Comparison of ENCODE assay signal across 9 cellular contexts in genomic region chr1:6235302-6235680, GRCh38. TPM values are rescaled to one million over a fixed set of nuclear protein-coding genes. Genes with fewer than 3 reads are reported as not detected.
DNase-seq lines count a peak whose midpoint lies in the region; ATAC-seq and TF ChIP-seq lines count a peak whose summit lies in the region.
"Had no signal": no experiment of that assay in that cellular context is flagged by ENCODE, and none has a peak within 500 bp of the region (broad histone marks: within the 10 kb centered on the region; RNA-seq: fewer than 3 reads in every experiment).

No MANE protein-coding gene starts in this region.

- peaks cover 10% of the 10 kb centered on the region for H3K36me3 Mint-ChIP-seq in CD4-positive, CD25-positive, alpha-beta regulatory T cell

- ATAC-seq in CD4-positive, CD25-positive, alpha-beta regulatory T cell (ENCODE audit: low read depth in 2 of 2) = peak in 1 of 2 donors; percentile 12
- ATAC-seq in GM21717 (IDR thresholded peaks at IDR 0.05; ENCODE audit: unreplicated experiment) = peak; percentile 15

- H4K12ac ChIP-seq in trophoblast cell (ENCODE audit: low read depth, low read length) = peak overlapping the region; percentile 65

- peak in 1 of 3 donors; percentile 35 for DNase-seq in CD4-positive, CD25-positive, alpha-beta regulatory T cell
- DNase-seq in RWPE1 (ENCODE audit: low spot score) (no peak), trophoblast cell (peak; percentile 35 to 46), NCI-H2171 treated with DMSO at 0.1 percent for 48 hours (lab: John Stamatoyannopoulos, UW) (no peak), cerebellar nuclear complex (lab: John Stamatoyannopoulos, UW) (no peak), OCI-M2 (lab: John Stamatoyannopoulos, UW; ENCODE audit: unreplicated experiment) (no peak)

- peaks cover 26% of the 10 kb centered on the region for H3K36me3 ChIP-seq in CD4-positive, CD25-positive, alpha-beta regulatory T cell (ENCODE audit: control insufficient read depth, insufficient read depth, low read length)
- H3K36me3 ChIP-seq in esophagus (ENCODE audit: control insufficient read depth in 2 of 2, insufficient read depth in 2 of 2, low read length in 1 of 2) = peaks cover 6 to 8% of the 10 kb centered on the region in 2 donors
- peaks cover 12 to 23% of the 10 kb centered on the region in 2 experiments for H3K36me3 ChIP-seq in trophoblast cell (ENCODE audit: control insufficient read depth in 1 of 2, insufficient read depth in 2 of 2, low read length in 2 of 2)

- peak overlapping the region; percentile 69 for H3K14ac ChIP-seq in trophoblast cell (ENCODE audit: low read length)

- H3K4me3 ChIP-seq in CD4-positive, CD25-positive, alpha-beta regulatory T cell (ENCODE audit: low read depth, low read length) = peak overlapping the region; percentile 68
- H3K4me3 ChIP-seq in esophagus (ENCODE audit: low read depth in 1 of 2, low read length in 2 of 2) (peak overlapping the region; percentile 81 to 86), trophoblast cell (ENCODE audit: low read depth, low read length) (peak overlapping the region; percentile 100)

- WGBS in esophagus, 2 donors = 0% methylated on average over 28 to 31 of the region's 31 CpGs
- WGBS in trophoblast cell (ENCODE audit: extremely low coverage, insufficient coverage, insufficient read length) = no CpG with 5 or more reads among the region's 31 CpGs

- H2AFZ ChIP-seq in trophoblast cell (ENCODE audit: insufficient read depth, low read length, poor library complexity) = peak overlapping the region; percentile 92

- H3K4me2 ChIP-seq in trophoblast cell (ENCODE audit: low read length) = peak overlapping the region; percentile 81

- POLR2A ChIA-PET in RWPE1 (lab: Yijun Ruan, JAX; ENCODE audit: low non-redundant PET) = interaction anchor here (0.5 to 1.0 kb wide), 2 partner anchors 29 to 48 kb away, joined by 3 read pairs; partner anchors contain the start of gene RNF207

- peaks cover 10% of the 10 kb centered on the region for H3K79me1 ChIP-seq in trophoblast cell (ENCODE audit: low read length)

- peaks cover 15% of the 10 kb centered on the region for H3K27me3 Mint-ChIP-seq in CD4-positive, CD25-positive, alpha-beta regulatory T cell

- H2BK5ac ChIP-seq in trophoblast cell (ENCODE audit: low read depth, low read length, poor library complexity) = no peak overlapping the region

- H3K4me1 Mint-ChIP-seq in CD4-positive, CD25-positive, alpha-beta regulatory T cell = peaks cover 0 to 23% (median 13%) of the 10 kb centered on the region in 4 donors

- peak overlapping the region; percentile 82 for H3K4ac ChIP-seq in trophoblast cell (ENCODE audit: low read depth, low read length)

- peak overlapping the region; percentile 97 for H3K9ac ChIP-seq in trophoblast cell (ENCODE audit: low read length)

- peaks cover 12% of the 10 kb centered on the region for H3K79me2 ChIP-seq in trophoblast cell (ENCODE audit: control insufficient read depth, insufficient read depth, low read length, poor library complexity)

- peaks cover 5% of the 10 kb centered on the region for H3K27me3 ChIP-seq in CD4-positive, CD25-positive, alpha-beta regulatory T cell (ENCODE audit: control insufficient read depth, insufficient read depth, low read length)
- H3K27me3 ChIP-seq in esophagus (ENCODE audit: control insufficient read depth in 1 of 2, insufficient read depth in 2 of 2, low read length in 2 of 2) = no peaks in the 10 kb centered on the region
- H3K27me3 ChIP-seq in trophoblast cell (ENCODE audit: insufficient read depth, low read length) = peaks cover 12% of the 10 kb centered on the region

- H3K18ac ChIP-seq in trophoblast cell (ENCODE audit: low read length) = peak overlapping the region; percentile 59

- H2BK120ac ChIP-seq in trophoblast cell (ENCODE audit: insufficient read depth, low read length, poor library complexity) = peak overlapping the region; percentile 18

- H3K9me3 ChIP-seq in CD4-positive, CD25-positive, alpha-beta regulatory T cell (ENCODE audit: control insufficient read depth in 2 of 2, low read length in 2 of 2) = no peaks in the 10 kb centered on the region
- H3K9me3 ChIP-seq in esophagus (ENCODE audit: control insufficient read depth in 2 of 2, insufficient read depth in 1 of 2, low read depth in 1 of 2, low read length in 1 of 2) = no peaks in the 10 kb centered on the region
- H3K9me3 ChIP-seq in trophoblast cell (ENCODE audit: insufficient read depth, low read depth, low read length) = no peaks in the 10 kb centered on the region

- H4K8ac ChIP-seq in trophoblast cell (ENCODE audit: low read depth, low read length) = peak overlapping the region; percentile 85

- no peak overlapping the region for H2BK12ac ChIP-seq in trophoblast cell (ENCODE audit: low read length)

- peak overlapping the region; percentile 94 for H4K91ac ChIP-seq in trophoblast cell (ENCODE audit: low read depth, low read length)

- peaks cover 11% of the 10 kb centered on the region for H3K4me1 ChIP-seq in CD4-positive, CD25-positive, alpha-beta regulatory T cell (ENCODE audit: control insufficient read depth, insufficient read depth, low read length, poor library complexity, severe bottlenecking)
- H3K4me1 ChIP-seq in esophagus (ENCODE audit: control insufficient read depth in 2 of 2, insufficient read depth in 2 of 2, low read length in 1 of 2) (peaks cover 3 to 6% of the 10 kb centered on the region in 2 donors), trophoblast cell (ENCODE audit: control insufficient read depth in 1 of 2, insufficient read depth in 2 of 2, low read length in 2 of 2) (peaks cover 6 to 10% of the 10 kb centered on the region in 2 experiments)

- H3K27ac ChIP-seq in CD4-positive, CD25-positive, alpha-beta regulatory T cell (ENCODE audit: insufficient read depth, low read length, poor library complexity, severe bottlenecking) = no peak overlapping the region
- H3K27ac ChIP-seq in RWPE1 (peak overlapping the region; percentile 78), esophagus (ENCODE audit: low read depth in 2 of 2, low read length in 1 of 2) (peak overlapping the region; percentile 72 to 88), trophoblast cell (ENCODE audit: low read depth, low read length) (no peak overlapping the region)

- CTCF ChIA-PET in RWPE1 (lab: Yijun Ruan, JAX) = interaction anchor here (0.6 to 1.9 kb wide), 5 partner anchors 11 to 184 kb away, joined by 3 to 6 read pairs (median 4); partner anchors contain the start of gene HES2

- no peaks in the 10 kb centered on the region for H3K9me3 Mint-ChIP-seq in CD4-positive, CD25-positive, alpha-beta regulatory T cell

- no peak for TF ChIP-seq CTCF in RWPE1 (conservative IDR thresholded peaks at IDR 0.05; ENCODE audit: low read depth)

- peak overlapping the region; percentile 43 to 64 (median 55) for H3K27ac Mint-ChIP-seq in CD4-positive, CD25-positive, alpha-beta regulatory T cell

- peak overlapping the region; percentile 85 to 95 (median 90) for H3K4me3 Mint-ChIP-seq in CD4-positive, CD25-positive, alpha-beta regulatory T cell

- peak overlapping the region; percentile 18 for H2AK5ac ChIP-seq in trophoblast cell (ENCODE audit: low read length)

- no peak overlapping the region for H3K23ac ChIP-seq in trophoblast cell (ENCODE audit: low read length)

RNA-seq across cellular contexts. Expression of gene ICMT, which starts 0.5 kb away (rescaled TPM):
- total RNA-seq in CD4-positive, CD25-positive, alpha-beta regulatory T cell = 9.1 TPM
- 10 to 100 TPM; 18.2 to 22.3 (median 19.7) TPM for polyA plus RNA-seq in CD4-positive, CD25-positive, alpha-beta regulatory T cell
- 10 to 100 TPM; 16.3 to 27.1 TPM for polyA plus RNA-seq in esophagus
- polyA plus RNA-seq in trophoblast cell (2013) = 48.3 and 50.2 TPM in 2 replicates

RNA-seq across cellular contexts. Expression of gene HES3, which starts 8.7 kb away (rescaled TPM):
- not detected for total RNA-seq in CD4-positive, CD25-positive, alpha-beta regulatory T cell
- not detected for polyA plus RNA-seq in CD4-positive, CD25-positive, alpha-beta regulatory T cell
- not detected for polyA plus RNA-seq in esophagus
- polyA plus RNA-seq in trophoblast cell (2013) = not detected in 2 replicates
- total RNA-seq: NCI-H460 had no signal

RNA-seq across cellular contexts. Expression of gene GPR153, which starts 25.6 kb away (rescaled TPM):
- 0.15 TPM for total RNA-seq in CD4-positive, CD25-positive, alpha-beta regulatory T cell
- not detected for polyA plus RNA-seq in CD4-positive, CD25-positive, alpha-beta regulatory T cell
- 1 to 10 TPM; 2.7 to 3.9 TPM for polyA plus RNA-seq in esophagus
- polyA plus RNA-seq in trophoblast cell (2013) = 1.3 and 1.4 TPM in 2 replicates

RNA-seq across cellular contexts. Expression of gene RNF207, which starts 29.4 kb away (rescaled TPM):
- 8.4 TPM for total RNA-seq in CD4-positive, CD25-positive, alpha-beta regulatory T cell
- under 1 TPM; 0.08 to 0.52 (median 0.40) TPM for polyA plus RNA-seq in CD4-positive, CD25-positive, alpha-beta regulatory T cell
- 10 to 100 TPM; 17.0 to 68.0 TPM for polyA plus RNA-seq in esophagus
- 2.8 and 3.9 TPM in 2 replicates for polyA plus RNA-seq in trophoblast cell (2013)

RNA-seq across cellular contexts. Expression of gene RPL22, which starts 35.9 kb away (rescaled TPM):
- 405 TPM for total RNA-seq in CD4-positive, CD25-positive, alpha-beta regulatory T cell
- 100 to 1,000 TPM; 152 to 238 (median 191) TPM for polyA plus RNA-seq in CD4-positive, CD25-positive, alpha-beta regulatory T cell
- polyA plus RNA-seq in esophagus = 100 to 1,000 TPM; 360 to 588 TPM
- 730 and 785 TPM in 2 replicates for polyA plus RNA-seq in trophoblast cell (2013)

Comparison
In these comparisons a context has a peak if more than half of its experiments do, and no peak if none do; other contexts are left out.
1. DNase-seq: peak in trophoblast cell (2 of 2); none in RWPE1 (single experiment), NCI-H2171 treated with DMSO at 0.1 percent for 48 hours (single experiment), cerebellar nuclear complex (0 of 2) and OCI-M2 (single experiment).
2. H3K27ac ChIP-seq: peak in RWPE1 (single experiment) and esophagus (2 of 2); none in CD4-positive, CD25-positive, alpha-beta regulatory T cell (single experiment) and trophoblast cell (single experiment).
3. Peak in every context shown above with its lines, with median percentiles within 50 percentile points of each other: H3K4me3 ChIP-seq.